Comparison of ENCODE assay signal across 20 cellular contexts in the genomic region with DNA sequence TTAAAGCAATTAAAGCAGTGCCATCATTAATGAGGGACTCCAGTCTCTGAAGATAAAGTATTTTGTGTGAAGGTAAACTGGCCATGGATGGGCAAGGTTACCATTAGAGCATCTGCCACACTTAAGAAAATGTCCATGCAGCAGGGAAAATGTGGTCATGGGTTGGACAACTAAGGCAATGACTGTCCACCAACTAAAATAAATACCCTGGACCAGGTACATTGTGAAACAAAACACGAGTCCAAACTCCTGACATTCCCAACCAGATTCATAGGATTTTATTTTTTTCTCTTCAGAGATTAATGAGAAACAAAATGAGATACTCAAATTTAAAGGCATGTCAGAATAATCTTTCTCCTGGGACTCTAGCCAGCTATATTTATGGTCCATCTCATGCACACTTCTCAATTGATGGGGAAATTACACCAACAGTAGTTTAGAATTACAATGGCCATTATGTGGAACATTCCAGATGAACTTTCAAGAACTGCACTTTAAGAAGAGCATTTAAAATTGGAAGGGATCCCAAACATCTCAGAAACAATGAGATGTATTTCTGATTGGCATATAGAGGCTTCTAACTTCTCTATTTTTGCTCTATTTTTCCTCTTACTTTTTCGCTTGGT.
"Had no signal": no experiment of that assay in that cellular context is flagged by ENCODE, and none has a peak within 500 bp of the region (broad histone marks: within the 10 kb centered on the region; RNA-seq: fewer than 3 reads in every experiment).

No MANE protein-coding gene starts in this region.

- ATAC-seq: activated CD4-positive, CD25-positive, alpha-beta regulatory T cell treated with anti-CD3 and anti-CD28 coated beads, Interleukin-2, amount 50 U/mL, for 24 hours; activated CD8-positive, alpha-beta memory T cell treated with anti-CD3 and anti-CD28 coated beads, Interleukin-2, amount 10 ng/mL, durations not matched to agents 7 days and 5 days; activated CD8-positive, alpha-beta T cell treated with anti-CD3 and anti-CD28 coated beads for 36 hours; activated naive CD8-positive, alpha-beta T cell treated with anti-CD3 and anti-CD28 coated beads, Interleukin-2, amount 50 U/mL, for 24 hours; gastrocnemius medialis; left ventricle myocardium superior; natural killer cell; stimulated activated memory B cell treated with anti-CD40 and anti-IgM and Interleukin-4, amounts not matched to agents 10 μg/mL and 1 μg/mL and 100 μg/mL, for 72 hours had no signal

- DNase-seq: activated CD4-positive, alpha-beta T cell treated with anti-CD3 and anti-CD28 coated beads, Interleukin-2, amount 10 ng/mL, durations not matched to agents 24 days and 14 days; activated CD8-positive, alpha-beta memory T cell treated with anti-CD3 and anti-CD28 coated beads, Interleukin-2, amount 10 ng/mL, durations not matched to agents 7 days and 5 days; activated CD8-positive, alpha-beta T cell treated with anti-CD3 and anti-CD28 coated beads for 36 hours; activated gamma-delta T cell; activated naive CD4-positive, alpha-beta T cell treated with anti-CD3 and anti-CD28 coated beads, Interleukin-2, amount 50 U/mL, for 16 hours; activated naive CD8-positive, alpha-beta T cell treated with anti-CD3 and anti-CD28 coated beads, Interleukin-2, amount 50 U/mL, for 24 hours; activated T-cell treated with anti-CD3 and anti-CD28 coated beads for 4 hours; aorta; effector CD4-positive, alpha-beta T cell; gastrocnemius medialis; hypothalamus; left ventricle myocardium superior; midbrain; natural killer cell; sigmoid colon; stimulated activated CD4-positive, alpha-beta T cell treated with anti-CD3 and anti-CD28 coated beads, Interleukin-15, amount 100 ng/mL, for 24 hours; testis; uterus had no signal
